Comparison of ENCODE assay signal across 1 cellular context in the genomic region with DNA sequence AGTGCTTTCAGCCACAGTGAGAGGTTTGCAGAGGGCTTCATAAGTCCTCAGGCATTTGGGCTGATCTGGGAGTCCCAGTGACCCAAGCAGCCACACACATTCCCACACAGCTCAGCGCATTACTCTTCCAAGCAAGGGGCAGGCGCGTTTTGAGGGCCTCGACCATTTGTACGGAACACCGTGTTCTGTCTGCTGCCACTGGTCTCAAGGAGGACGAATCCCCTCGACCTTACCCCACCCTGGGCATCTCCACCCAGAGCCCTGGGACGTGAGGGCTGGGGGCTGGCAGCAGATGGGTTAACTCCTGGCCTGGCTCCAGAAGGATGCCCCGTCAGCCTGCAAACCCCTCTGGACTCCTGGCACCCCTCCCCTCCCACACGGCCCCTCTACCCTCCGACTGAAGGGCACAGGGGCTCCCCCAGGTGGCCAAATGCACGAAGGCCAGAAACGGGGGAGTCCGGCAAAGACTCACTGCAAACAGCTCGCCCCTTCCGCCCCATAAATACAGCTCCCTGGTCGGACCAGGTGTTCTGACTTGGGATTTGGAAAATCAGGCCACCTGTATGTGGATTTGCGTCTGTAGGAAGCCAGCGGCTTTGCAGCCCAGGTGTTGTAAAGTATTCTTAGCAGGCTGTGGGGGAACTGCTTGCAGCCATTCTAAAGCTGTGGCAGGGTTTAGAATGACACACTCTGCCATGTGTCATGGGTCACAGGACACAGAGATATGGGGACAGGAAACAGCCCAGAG.
A peak's percentile ranks its signal among the peaks of the same experiment; 100 is the strongest.
TF ChIP-seq lines count a peak whose summit lies in the region.

No MANE protein-coding gene starts in this region.

TF ChIP-seq in K562, 482 proteins besides CTCF, POLR2A, EP300 and RAD21 (continued from another document and continues in another):
- TF ChIP-seq, protein P1, sequence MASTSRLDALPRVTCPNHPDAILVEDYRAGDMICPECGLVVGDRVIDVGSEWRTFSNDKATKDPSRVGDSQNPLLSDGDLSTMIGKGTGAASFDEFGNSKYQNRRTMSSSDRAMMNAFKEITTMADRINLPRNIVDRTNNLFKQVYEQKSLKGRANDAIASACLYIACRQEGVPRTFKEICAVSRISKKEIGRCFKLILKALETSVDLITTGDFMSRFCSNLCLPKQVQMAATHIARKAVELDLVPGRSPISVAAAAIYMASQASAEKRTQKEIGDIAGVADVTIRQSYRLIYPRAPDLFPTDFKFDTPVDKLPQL (IDR thresholded peaks at IDR 0.05; ENCODE audit: extremely low read depth, insufficient read length): no peak
- TF ChIP-seq SMAD1 (IDR thresholded peaks at IDR 0.05; ENCODE audit: low read depth, low read length, partially characterized antibody): no peak
- TF ChIP-seq ZBTB17 (CRISPR knock-in tag; IDR thresholded peaks at IDR 0.05): peak; percentile 75
- TF ChIP-seq HNRNPLL (IDR thresholded peaks at IDR 0.05; ENCODE audit: low read depth, low read length, poor library complexity, severe bottlenecking): no peak
- no peak for TF ChIP-seq NR2C2 (CRISPR knock-in tag; IDR thresholded peaks at IDR 0.05)
- TF ChIP-seq NR2C2 (tag; IDR thresholded peaks at IDR 0.05): peak; percentile 74
- no peak for TF ChIP-seq ZNF407 (IDR thresholded peaks at IDR 0.05; ENCODE audit: low read depth)
- TF ChIP-seq HMG20B (CRISPR knock-in tag; IDR thresholded peaks at IDR 0.05): no peak
- no peak for TF ChIP-seq MAFG (tag; conservative IDR thresholded peaks at IDR 0.05)
- TF ChIP-seq SAFB (IDR thresholded peaks at IDR 0.05; ENCODE audit: borderline replicate concordance, low read depth, low read length): no peak
- TF ChIP-seq, protein P2, sequence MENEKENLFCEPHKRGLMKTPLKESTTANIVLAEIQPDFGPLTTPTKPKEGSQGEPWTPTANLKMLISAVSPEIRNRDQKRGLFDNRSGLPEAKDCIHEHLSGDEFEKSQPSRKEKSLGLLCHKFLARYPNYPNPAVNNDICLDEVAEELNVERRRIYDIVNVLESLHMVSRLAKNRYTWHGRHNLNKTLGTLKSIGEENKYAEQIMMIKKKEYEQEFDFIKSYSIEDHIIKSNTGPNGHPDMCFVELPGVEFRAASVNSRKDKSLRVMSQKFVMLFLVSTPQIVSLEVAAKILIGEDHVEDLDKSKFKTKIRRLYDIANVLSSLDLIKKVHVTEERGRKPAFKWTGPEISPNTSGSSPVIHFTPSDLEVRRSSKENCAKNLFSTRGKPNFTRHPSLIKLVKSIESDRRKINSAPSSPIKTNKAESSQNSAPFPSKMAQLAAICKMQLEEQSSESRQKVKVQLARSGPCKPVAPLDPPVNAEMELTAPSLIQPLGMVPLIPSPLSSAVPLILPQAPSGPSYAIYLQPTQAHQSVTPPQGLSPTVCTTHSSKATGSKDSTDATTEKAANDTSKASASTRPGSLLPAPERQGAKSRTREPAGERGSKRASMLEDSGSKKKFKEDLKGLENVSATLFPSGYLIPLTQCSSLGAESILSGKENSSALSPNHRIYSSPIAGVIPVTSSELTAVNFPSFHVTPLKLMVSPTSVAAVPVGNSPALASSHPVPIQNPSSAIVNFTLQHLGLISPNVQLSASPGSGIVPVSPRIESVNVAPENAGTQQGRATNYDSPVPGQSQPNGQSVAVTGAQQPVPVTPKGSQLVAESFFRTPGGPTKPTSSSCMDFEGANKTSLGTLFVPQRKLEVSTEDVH (IDR thresholded peaks at IDR 0.05; ENCODE audit: low read depth, partially characterized antibody): no peak
- no peak for TF ChIP-seq MBD2 (IDR thresholded peaks at IDR 0.05; ENCODE audit: borderline replicate concordance, low read depth)
- TF ChIP-seq, protein P3, sequence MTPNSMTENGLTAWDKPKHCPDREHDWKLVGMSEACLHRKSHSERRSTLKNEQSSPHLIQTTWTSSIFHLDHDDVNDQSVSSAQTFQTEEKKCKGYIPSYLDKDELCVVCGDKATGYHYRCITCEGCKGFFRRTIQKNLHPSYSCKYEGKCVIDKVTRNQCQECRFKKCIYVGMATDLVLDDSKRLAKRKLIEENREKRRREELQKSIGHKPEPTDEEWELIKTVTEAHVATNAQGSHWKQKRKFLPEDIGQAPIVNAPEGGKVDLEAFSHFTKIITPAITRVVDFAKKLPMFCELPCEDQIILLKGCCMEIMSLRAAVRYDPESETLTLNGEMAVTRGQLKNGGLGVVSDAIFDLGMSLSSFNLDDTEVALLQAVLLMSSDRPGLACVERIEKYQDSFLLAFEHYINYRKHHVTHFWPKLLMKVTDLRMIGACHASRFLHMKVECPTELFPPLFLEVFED (CRISPR knock-in tag; conservative IDR thresholded peaks at IDR 0.05): 0 out of 2 replicates have a peak, but pooled peaks have one; percentile 29
- no peak for TF ChIP-seq RBM17 (IDR thresholded peaks at IDR 0.05; ENCODE audit: borderline replicate concordance, low read depth, low read length)
- TF ChIP-seq, protein P4, sequence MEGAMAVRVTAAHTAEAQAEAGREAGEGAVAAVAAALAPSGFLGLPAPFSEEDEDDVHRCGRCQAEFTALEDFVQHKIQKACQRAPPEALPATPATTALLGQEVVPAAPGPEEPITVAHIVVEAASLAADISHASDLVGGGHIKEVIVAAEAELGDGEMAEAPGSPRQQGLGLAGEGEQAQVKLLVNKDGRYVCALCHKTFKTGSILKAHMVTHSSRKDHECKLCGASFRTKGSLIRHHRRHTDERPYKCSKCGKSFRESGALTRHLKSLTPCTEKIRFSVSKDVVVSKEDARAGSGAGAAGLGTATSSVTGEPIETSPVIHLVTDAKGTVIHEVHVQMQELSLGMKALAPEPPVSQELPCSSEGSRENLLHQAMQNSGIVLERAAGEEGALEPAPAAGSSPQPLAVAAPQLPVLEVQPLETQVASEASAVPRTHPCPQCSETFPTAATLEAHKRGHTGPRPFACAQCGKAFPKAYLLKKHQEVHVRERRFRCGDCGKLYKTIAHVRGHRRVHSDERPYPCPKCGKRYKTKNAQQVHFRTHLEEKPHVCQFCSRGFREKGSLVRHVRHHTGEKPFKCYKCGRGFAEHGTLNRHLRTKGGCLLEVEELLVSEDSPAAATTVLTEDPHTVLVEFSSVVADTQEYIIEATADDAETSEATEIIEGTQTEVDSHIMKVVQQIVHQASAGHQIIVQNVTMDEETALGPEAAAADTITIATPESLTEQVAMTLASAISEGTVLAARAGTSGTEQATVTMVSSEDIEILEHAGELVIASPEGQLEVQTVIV (CRISPR knock-in tag; IDR thresholded peaks at IDR 0.05; ENCODE audit: borderline replicate concordance): no peak
- no peak for TF ChIP-seq CBFB (CRISPR knock-in tag; IDR thresholded peaks at IDR 0.05)
- TF ChIP-seq KAT7 (CRISPR knock-in tag; IDR thresholded peaks at IDR 0.05; ENCODE audit: borderline replicate concordance): no peak
- TF ChIP-seq ZNF274 (IDR thresholded peaks at IDR 0.05; ENCODE audit: borderline replicate concordance, low read depth, low read length): no peak
- TF ChIP-seq, protein P5, sequence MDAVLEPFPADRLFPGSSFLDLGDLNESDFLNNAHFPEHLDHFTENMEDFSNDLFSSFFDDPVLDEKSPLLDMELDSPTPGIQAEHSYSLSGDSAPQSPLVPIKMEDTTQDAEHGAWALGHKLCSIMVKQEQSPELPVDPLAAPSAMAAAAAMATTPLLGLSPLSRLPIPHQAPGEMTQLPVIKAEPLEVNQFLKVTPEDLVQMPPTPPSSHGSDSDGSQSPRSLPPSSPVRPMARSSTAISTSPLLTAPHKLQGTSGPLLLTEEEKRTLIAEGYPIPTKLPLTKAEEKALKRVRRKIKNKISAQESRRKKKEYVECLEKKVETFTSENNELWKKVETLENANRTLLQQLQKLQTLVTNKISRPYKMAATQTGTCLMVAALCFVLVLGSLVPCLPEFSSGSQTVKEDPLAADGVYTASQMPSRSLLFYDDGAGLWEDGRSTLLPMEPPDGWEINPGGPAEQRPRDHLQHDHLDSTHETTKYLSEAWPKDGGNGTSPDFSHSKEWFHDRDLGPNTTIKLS (IDR thresholded peaks at IDR 0.05; ENCODE audit: borderline replicate concordance, low read depth): no peak
- no peak for TF ChIP-seq TFE3 (CRISPR knock-in tag; IDR thresholded peaks at IDR 0.05)
- TF ChIP-seq, protein P6, sequence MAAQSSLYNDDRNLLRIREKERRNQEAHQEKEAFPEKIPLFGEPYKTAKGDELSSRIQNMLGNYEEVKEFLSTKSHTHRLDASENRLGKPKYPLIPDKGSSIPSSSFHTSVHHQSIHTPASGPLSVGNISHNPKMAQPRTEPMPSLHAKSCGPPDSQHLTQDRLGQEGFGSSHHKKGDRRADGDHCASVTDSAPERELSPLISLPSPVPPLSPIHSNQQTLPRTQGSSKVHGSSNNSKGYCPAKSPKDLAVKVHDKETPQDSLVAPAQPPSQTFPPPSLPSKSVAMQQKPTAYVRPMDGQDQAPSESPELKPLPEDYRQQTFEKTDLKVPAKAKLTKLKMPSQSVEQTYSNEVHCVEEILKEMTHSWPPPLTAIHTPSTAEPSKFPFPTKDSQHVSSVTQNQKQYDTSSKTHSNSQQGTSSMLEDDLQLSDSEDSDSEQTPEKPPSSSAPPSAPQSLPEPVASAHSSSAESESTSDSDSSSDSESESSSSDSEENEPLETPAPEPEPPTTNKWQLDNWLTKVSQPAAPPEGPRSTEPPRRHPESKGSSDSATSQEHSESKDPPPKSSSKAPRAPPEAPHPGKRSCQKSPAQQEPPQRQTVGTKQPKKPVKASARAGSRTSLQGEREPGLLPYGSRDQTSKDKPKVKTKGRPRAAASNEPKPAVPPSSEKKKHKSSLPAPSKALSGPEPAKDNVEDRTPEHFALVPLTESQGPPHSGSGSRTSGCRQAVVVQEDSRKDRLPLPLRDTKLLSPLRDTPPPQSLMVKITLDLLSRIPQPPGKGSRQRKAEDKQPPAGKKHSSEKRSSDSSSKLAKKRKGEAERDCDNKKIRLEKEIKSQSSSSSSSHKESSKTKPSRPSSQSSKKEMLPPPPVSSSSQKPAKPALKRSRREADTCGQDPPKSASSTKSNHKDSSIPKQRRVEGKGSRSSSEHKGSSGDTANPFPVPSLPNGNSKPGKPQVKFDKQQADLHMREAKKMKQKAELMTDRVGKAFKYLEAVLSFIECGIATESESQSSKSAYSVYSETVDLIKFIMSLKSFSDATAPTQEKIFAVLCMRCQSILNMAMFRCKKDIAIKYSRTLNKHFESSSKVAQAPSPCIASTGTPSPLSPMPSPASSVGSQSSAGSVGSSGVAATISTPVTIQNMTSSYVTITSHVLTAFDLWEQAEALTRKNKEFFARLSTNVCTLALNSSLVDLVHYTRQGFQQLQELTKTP (IDR thresholded peaks at IDR 0.05; ENCODE audit: low read depth in 1 of 2, partially characterized antibody in 2 of 2): no peak
- no peak for TF ChIP-seq TBP (optimal IDR thresholded peaks at IDR 0.05; ENCODE audit: low read depth, low read length)
